ENCODE assay signal across 1 cellular context in the genomic region with DNA sequence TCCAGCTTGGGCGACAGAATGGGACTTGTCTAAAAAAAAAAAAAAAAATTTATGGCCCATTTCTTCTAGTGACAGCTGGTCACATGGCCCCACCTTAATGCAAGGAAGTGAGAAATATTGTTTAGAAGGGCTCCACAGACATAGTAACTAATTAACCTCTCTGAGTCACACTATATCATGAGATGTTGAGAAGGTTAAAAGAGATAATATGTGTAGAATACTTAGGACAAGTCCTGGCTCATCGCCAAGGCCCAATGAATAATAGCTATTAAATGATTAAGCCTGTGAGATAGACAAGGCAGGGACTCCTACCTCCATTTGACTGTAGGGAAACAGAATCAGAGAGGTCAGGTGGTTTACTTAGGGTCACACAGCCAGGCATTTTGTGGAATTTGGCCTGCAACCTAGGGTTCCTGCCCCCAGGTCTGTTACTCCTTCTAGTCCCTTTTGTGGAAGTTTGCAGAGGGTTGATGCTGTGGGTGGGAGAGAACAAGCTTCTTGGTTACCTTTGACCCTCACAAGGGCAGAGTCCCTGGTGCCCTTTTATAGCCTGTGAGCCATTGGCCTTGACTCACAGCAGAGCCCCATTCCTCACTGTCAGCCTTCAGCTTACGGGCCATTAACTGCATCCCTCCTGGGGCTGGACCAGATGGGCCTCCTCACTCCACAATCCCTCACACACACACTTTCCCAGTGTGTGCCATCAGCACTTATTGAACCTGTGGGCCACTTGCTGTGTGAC.
TF ChIP-seq lines count a peak whose summit lies in the region.

No MANE protein-coding gene starts in this region.

TF ChIP-seq in WTC11, 78 proteins besides CTCF, POLR2A, EP300 and RAD21 (continued from another document):
- TF ChIP-seq, protein P1, sequence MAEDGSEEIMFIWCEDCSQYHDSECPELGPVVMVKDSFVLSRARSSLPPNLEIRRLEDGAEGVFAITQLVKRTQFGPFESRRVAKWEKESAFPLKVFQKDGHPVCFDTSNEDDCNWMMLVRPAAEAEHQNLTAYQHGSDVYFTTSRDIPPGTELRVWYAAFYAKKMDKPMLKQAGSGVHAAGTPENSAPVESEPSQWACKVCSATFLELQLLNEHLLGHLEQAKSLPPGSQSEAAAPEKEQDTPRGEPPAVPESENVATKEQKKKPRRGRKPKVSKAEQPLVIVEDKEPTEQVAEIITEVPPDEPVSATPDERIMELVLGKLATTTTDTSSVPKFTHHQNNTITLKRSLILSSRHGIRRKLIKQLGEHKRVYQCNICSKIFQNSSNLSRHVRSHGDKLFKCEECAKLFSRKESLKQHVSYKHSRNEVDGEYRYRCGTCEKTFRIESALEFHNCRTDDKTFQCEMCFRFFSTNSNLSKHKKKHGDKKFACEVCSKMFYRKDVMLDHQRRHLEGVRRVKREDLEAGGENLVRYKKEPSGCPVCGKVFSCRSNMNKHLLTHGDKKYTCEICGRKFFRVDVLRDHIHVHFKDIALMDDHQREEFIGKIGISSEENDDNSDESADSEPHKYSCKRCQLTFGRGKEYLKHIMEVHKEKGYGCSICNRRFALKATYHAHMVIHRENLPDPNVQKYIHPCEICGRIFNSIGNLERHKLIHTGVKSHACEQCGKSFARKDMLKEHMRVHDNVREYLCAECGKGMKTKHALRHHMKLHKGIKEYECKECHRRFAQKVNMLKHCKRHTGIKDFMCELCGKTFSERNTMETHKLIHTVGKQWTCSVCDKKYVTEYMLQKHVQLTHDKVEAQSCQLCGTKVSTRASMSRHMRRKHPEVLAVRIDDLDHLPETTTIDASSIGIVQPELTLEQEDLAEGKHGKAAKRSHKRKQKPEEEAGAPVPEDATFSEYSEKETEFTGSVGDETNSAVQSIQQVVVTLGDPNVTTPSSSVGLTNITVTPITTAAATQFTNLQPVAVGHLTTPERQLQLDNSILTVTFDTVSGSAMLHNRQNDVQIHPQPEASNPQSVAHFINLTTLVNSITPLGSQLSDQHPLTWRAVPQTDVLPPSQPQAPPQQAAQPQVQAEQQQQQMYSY (CRISPR knock-in tag; IDR thresholded peaks at IDR 0.05): no peak
- TF ChIP-seq, protein P2, sequence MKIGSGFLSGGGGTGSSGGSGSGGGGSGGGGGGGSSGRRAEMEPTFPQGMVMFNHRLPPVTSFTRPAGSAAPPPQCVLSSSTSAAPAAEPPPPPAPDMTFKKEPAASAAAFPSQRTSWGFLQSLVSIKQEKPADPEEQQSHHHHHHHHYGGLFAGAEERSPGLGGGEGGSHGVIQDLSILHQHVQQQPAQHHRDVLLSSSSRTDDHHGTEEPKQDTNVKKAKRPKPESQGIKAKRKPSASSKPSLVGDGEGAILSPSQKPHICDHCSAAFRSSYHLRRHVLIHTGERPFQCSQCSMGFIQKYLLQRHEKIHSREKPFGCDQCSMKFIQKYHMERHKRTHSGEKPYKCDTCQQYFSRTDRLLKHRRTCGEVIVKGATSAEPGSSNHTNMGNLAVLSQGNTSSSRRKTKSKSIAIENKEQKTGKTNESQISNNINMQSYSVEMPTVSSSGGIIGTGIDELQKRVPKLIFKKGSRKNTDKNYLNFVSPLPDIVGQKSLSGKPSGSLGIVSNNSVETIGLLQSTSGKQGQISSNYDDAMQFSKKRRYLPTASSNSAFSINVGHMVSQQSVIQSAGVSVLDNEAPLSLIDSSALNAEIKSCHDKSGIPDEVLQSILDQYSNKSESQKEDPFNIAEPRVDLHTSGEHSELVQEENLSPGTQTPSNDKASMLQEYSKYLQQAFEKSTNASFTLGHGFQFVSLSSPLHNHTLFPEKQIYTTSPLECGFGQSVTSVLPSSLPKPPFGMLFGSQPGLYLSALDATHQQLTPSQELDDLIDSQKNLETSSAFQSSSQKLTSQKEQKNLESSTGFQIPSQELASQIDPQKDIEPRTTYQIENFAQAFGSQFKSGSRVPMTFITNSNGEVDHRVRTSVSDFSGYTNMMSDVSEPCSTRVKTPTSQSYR (CRISPR knock-in tag; IDR thresholded peaks at IDR 0.05): no peak
- TF ChIP-seq, protein P3, sequence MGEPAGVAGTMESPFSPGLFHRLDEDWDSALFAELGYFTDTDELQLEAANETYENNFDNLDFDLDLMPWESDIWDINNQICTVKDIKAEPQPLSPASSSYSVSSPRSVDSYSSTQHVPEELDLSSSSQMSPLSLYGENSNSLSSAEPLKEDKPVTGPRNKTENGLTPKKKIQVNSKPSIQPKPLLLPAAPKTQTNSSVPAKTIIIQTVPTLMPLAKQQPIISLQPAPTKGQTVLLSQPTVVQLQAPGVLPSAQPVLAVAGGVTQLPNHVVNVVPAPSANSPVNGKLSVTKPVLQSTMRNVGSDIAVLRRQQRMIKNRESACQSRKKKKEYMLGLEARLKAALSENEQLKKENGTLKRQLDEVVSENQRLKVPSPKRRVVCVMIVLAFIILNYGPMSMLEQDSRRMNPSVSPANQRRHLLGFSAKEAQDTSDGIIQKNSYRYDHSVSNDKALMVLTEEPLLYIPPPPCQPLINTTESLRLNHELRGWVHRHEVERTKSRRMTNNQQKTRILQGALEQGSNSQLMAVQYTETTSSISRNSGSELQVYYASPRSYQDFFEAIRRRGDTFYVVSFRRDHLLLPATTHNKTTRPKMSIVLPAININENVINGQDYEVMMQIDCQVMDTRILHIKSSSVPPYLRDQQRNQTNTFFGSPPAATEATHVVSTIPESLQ (CRISPR knock-in tag; IDR thresholded peaks at IDR 0.05): no peak
- TF ChIP-seq ZNF317 (CRISPR knock-in tag; IDR thresholded peaks at IDR 0.05; ENCODE audit: borderline replicate concordance, low read depth) (no peak), ZNF396 (CRISPR knock-in tag; IDR thresholded peaks at IDR 0.05; ENCODE audit: borderline replicate concordance) (no peak), ZNF138 (CRISPR knock-in tag; conservative IDR thresholded peaks at IDR 0.05) (no peak)
- TF ChIP-seq, protein P4, sequence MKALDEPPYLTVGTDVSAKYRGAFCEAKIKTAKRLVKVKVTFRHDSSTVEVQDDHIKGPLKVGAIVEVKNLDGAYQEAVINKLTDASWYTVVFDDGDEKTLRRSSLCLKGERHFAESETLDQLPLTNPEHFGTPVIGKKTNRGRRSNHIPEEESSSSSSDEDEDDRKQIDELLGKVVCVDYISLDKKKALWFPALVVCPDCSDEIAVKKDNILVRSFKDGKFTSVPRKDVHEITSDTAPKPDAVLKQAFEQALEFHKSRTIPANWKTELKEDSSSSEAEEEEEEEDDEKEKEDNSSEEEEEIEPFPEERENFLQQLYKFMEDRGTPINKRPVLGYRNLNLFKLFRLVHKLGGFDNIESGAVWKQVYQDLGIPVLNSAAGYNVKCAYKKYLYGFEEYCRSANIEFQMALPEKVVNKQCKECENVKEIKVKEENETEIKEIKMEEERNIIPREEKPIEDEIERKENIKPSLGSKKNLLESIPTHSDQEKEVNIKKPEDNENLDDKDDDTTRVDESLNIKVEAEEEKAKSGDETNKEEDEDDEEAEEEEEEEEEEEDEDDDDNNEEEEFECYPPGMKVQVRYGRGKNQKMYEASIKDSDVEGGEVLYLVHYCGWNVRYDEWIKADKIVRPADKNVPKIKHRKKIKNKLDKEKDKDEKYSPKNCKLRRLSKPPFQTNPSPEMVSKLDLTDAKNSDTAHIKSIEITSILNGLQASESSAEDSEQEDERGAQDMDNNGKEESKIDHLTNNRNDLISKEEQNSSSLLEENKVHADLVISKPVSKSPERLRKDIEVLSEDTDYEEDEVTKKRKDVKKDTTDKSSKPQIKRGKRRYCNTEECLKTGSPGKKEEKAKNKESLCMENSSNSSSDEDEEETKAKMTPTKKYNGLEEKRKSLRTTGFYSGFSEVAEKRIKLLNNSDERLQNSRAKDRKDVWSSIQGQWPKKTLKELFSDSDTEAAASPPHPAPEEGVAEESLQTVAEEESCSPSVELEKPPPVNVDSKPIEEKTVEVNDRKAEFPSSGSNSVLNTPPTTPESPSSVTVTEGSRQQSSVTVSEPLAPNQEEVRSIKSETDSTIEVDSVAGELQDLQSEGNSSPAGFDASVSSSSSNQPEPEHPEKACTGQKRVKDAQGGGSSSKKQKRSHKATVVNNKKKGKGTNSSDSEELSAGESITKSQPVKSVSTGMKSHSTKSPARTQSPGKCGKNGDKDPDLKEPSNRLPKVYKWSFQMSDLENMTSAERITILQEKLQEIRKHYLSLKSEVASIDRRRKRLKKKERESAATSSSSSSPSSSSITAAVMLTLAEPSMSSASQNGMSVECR (CRISPR knock-in tag; IDR thresholded peaks at IDR 0.05; ENCODE audit: borderline replicate concordance): no peak
- TF ChIP-seq, protein P5, sequence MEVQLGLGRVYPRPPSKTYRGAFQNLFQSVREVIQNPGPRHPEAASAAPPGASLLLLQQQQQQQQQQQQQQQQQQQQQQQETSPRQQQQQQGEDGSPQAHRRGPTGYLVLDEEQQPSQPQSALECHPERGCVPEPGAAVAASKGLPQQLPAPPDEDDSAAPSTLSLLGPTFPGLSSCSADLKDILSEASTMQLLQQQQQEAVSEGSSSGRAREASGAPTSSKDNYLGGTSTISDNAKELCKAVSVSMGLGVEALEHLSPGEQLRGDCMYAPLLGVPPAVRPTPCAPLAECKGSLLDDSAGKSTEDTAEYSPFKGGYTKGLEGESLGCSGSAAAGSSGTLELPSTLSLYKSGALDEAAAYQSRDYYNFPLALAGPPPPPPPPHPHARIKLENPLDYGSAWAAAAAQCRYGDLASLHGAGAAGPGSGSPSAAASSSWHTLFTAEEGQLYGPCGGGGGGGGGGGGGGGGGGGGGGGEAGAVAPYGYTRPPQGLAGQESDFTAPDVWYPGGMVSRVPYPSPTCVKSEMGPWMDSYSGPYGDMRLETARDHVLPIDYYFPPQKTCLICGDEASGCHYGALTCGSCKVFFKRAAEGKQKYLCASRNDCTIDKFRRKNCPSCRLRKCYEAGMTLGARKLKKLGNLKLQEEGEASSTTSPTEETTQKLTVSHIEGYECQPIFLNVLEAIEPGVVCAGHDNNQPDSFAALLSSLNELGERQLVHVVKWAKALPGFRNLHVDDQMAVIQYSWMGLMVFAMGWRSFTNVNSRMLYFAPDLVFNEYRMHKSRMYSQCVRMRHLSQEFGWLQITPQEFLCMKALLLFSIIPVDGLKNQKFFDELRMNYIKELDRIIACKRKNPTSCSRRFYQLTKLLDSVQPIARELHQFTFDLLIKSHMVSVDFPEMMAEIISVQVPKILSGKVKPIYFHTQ (CRISPR knock-in tag; IDR thresholded peaks at IDR 0.05): no peak
